In the genomic region with DNA sequence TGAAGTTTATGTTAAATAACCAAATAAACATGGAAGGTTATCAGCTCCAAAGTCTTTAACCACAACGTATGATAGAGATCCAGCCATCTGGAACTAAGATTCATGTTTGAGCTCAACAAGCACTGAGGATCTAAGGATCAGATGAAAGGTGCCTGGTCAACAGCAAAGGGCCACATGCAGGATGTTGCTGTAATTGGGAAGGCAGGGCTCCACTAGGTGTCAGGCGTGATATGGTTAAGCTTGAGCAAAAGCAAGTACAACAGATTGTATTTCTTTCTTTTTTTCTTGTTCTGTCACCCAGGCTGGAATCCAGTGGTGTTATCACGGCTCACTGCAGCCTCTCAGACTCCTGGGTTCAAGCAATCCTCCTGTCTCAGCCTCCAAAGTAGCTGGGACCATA, we compare ENCODE assay signal across 2 cellular contexts.
A peak's percentile ranks its signal among the peaks of the same experiment; 100 is the strongest.
TF ChIP-seq lines count a peak whose summit lies in the region.

No MANE protein-coding gene starts in this region.

TF ChIP-seq in IMR-90, 13 proteins besides CTCF, POLR2A, EP300 and RAD21:
- no peak for TF ChIP-seq NFE2L2 (IDR thresholded peaks at IDR 0.05; ENCODE audit: low read depth, low read length)
- no peak for TF ChIP-seq MAZ (IDR thresholded peaks at IDR 0.05; ENCODE audit: borderline replicate concordance, low read depth, low read length)
- no peak for TF ChIP-seq FOS (IDR thresholded peaks at IDR 0.05; ENCODE audit: low read depth, low read length)
- TF ChIP-seq, protein P1, sequence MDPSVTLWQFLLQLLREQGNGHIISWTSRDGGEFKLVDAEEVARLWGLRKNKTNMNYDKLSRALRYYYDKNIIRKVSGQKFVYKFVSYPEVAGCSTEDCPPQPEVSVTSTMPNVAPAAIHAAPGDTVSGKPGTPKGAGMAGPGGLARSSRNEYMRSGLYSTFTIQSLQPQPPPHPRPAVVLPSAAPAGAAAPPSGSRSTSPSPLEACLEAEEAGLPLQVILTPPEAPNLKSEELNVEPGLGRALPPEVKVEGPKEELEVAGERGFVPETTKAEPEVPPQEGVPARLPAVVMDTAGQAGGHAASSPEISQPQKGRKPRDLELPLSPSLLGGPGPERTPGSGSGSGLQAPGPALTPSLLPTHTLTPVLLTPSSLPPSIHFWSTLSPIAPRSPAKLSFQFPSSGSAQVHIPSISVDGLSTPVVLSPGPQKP (IDR thresholded peaks at IDR 0.05; ENCODE audit: borderline replicate concordance, low read depth, low read length) = no peak
- TF ChIP-seq, protein P2, sequence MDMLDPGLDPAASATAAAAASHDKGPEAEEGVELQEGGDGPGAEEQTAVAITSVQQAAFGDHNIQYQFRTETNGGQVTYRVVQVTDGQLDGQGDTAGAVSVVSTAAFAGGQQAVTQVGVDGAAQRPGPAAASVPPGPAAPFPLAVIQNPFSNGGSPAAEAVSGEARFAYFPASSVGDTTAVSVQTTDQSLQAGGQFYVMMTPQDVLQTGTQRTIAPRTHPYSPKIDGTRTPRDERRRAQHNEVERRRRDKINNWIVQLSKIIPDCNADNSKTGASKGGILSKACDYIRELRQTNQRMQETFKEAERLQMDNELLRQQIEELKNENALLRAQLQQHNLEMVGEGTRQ (IDR thresholded peaks at IDR 0.05; ENCODE audit: low read depth, low read length) = no peak
- no peak for TF ChIP-seq MXI1 (IDR thresholded peaks at IDR 0.05; ENCODE audit: borderline replicate concordance, low read depth, low read length)
- TF ChIP-seq RFX5 (IDR thresholded peaks at IDR 0.05; ENCODE audit: low read depth, low read length) = no peak
- TF ChIP-seq CHD1 (IDR thresholded peaks at IDR 0.05; ENCODE audit: low read depth, low read length) = no peak
- 0 out of 2 replicates have a peak, but pooled peaks have one; percentile 10 for TF ChIP-seq SMC3 (IDR thresholded peaks at IDR 0.05; ENCODE audit: low read depth, low read length)

TF ChIP-seq in HepG2, 621 proteins besides CTCF, POLR2A, EP300 and RAD21:
- TF ChIP-seq MLLT10 (CRISPR knock-in tag; IDR thresholded peaks at IDR 0.05) (no peak), NFYC (CRISPR knock-in tag; IDR thresholded peaks at IDR 0.05) (no peak), ZNF354B (CRISPR knock-in tag; IDR thresholded peaks at IDR 0.05) (no peak), TBX3 (IDR thresholded peaks at IDR 0.05; ENCODE audit: borderline replicate concordance) (no peak), PHF5A (CRISPR knock-in tag; IDR thresholded peaks at IDR 0.05; ENCODE audit: low read depth, unreplicated experiment) (no peak), PITX1 (CRISPR knock-in tag; IDR thresholded peaks at IDR 0.05) (no peak), ZNF652 (CRISPR knock-in tag; IDR thresholded peaks at IDR 0.05; ENCODE audit: borderline replicate concordance, low read depth) (peak; percentile 34; the same call in 1 of the 2 replicates), SOX5 (CRISPR knock-in tag; IDR thresholded peaks at IDR 0.05; ENCODE audit: borderline replicate concordance) (no peak), GATA4 (IDR thresholded peaks at IDR 0.05; ENCODE audit: borderline replicate concordance, low read depth) (no peak), MED1 (CRISPR knock-in tag; IDR thresholded peaks at IDR 0.05) (no peak), STAG1 (CRISPR knock-in tag; IDR thresholded peaks at IDR 0.05) (peak; percentile 73), CAMTA2 (CRISPR knock-in tag; IDR thresholded peaks at IDR 0.05; ENCODE audit: borderline replicate concordance) (no peak), ZNF788 (CRISPR knock-in tag; IDR thresholded peaks at IDR 0.05; ENCODE audit: borderline replicate concordance) (no peak), SAP130 (CRISPR knock-in tag; IDR thresholded peaks at IDR 0.05; ENCODE audit: low read depth) (peak; percentile 22; the same call in 1 of the 2 replicates), ZFY (CRISPR knock-in tag; IDR thresholded peaks at IDR 0.05) (no peak)
- TF ChIP-seq, protein P3, sequence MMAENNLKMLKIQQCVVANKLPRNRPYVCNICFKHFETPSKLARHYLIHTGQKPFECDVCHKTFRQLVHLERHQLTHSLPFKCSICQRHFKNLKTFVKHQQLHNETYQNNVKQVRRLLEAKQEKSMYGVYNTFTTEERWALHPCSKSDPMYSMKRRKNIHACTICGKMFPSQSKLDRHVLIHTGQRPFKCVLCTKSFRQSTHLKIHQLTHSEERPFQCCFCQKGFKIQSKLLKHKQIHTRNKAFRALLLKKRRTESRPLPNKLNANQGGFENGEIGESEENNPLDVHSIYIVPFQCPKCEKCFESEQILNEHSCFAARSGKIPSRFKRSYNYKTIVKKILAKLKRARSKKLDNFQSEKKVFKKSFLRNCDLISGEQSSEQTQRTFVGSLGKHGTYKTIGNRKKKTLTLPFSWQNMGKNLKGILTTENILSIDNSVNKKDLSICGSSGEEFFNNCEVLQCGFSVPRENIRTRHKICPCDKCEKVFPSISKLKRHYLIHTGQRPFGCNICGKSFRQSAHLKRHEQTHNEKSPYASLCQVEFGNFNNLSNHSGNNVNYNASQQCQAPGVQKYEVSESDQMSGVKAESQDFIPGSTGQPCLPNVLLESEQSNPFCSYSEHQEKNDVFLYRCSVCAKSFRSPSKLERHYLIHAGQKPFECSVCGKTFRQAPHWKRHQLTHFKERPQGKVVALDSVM (CRISPR knock-in tag; IDR thresholded peaks at IDR 0.05) = peak; percentile 61
- TF ChIP-seq, protein P4, sequence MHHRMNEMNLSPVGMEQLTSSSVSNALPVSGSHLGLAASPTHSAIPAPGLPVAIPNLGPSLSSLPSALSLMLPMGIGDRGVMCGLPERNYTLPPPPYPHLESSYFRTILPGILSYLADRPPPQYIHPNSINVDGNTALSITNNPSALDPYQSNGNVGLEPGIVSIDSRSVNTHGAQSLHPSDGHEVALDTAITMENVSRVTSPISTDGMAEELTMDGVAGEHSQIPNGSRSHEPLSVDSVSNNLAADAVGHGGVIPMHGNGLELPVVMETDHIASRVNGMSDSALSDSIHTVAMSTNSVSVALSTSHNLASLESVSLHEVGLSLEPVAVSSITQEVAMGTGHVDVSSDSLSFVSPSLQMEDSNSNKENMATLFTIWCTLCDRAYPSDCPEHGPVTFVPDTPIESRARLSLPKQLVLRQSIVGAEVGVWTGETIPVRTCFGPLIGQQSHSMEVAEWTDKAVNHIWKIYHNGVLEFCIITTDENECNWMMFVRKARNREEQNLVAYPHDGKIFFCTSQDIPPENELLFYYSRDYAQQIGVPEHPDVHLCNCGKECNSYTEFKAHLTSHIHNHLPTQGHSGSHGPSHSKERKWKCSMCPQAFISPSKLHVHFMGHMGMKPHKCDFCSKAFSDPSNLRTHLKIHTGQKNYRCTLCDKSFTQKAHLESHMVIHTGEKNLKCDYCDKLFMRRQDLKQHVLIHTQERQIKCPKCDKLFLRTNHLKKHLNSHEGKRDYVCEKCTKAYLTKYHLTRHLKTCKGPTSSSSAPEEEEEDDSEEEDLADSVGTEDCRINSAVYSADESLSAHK (CRISPR knock-in tag; IDR thresholded peaks at IDR 0.05; ENCODE audit: borderline replicate concordance) = no peak
- TF ChIP-seq, protein P5, sequence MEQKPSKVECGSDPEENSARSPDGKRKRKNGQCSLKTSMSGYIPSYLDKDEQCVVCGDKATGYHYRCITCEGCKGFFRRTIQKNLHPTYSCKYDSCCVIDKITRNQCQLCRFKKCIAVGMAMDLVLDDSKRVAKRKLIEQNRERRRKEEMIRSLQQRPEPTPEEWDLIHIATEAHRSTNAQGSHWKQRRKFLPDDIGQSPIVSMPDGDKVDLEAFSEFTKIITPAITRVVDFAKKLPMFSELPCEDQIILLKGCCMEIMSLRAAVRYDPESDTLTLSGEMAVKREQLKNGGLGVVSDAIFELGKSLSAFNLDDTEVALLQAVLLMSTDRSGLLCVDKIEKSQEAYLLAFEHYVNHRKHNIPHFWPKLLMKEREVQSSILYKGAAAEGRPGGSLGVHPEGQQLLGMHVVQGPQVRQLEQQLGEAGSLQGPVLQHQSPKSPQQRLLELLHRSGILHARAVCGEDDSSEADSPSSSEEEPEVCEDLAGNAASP (CRISPR knock-in tag; IDR thresholded peaks at IDR 0.05; ENCODE audit: borderline replicate concordance) = no peak
- TF ChIP-seq, protein P6, sequence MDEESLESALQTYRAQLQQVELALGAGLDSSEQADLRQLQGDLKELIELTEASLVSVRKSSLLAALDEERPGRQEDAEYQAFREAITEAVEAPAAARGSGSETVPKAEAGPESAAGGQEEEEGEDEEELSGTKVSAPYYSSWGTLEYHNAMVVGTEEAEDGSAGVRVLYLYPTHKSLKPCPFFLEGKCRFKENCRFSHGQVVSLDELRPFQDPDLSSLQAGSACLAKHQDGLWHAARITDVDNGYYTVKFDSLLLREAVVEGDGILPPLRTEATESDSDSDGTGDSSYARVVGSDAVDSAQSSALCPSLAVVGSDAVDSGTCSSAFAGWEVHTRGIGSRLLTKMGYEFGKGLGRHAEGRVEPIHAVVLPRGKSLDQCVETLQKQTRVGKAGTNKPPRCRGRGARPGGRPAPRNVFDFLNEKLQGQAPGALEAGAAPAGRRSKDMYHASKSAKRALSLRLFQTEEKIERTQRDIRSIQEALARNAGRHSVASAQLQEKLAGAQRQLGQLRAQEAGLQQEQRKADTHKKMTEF (CRISPR knock-in tag; IDR thresholded peaks at IDR 0.05) = 0 out of 2 replicates have a peak, but pooled peaks have one; percentile 18
- TF ChIP-seq, protein P7, sequence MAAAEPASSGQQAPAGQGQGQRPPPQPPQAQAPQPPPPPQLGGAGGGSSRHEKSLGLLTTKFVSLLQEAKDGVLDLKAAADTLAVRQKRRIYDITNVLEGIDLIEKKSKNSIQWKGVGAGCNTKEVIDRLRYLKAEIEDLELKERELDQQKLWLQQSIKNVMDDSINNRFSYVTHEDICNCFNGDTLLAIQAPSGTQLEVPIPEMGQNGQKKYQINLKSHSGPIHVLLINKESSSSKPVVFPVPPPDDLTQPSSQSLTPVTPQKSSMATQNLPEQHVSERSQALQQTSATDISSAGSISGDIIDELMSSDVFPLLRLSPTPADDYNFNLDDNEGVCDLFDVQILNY (CRISPR knock-in tag; conservative IDR thresholded peaks at IDR 0.05) = no peak
